In the genomic region with DNA sequence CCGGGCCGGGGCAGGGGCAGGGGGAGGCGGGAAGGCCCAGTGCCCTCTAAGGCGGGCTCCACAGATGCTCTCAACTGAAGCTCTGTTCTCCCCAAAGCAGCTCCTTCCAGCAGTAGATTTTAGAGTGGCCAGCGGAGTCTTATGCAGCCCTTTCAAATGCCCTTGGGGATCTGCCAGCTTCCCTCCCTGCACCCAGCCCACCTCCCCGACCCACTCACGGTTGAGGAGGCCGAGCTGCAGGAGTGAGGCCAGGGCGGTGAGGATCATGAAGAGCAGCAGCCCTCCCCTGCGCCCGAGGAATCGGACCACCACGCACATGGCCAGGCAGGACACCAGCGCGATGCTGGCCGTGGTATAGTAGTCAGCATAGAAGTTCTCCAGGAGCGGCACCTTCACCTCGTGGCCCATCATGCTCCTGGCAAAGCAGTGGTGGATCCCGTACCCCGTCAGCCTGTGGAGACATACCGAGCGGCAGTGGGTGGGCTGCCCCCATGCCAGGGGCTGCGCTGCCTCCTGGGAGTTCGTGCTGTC, we compare ENCODE assay signal across 1 cellular context.
TF ChIP-seq lines count a peak whose summit lies in the region.

No MANE protein-coding gene starts in this region.

TF ChIP-seq in GM23338, 12 proteins besides CTCF, POLR2A, EP300 and RAD21 (continued from another document):
- TF ChIP-seq, protein P1, sequence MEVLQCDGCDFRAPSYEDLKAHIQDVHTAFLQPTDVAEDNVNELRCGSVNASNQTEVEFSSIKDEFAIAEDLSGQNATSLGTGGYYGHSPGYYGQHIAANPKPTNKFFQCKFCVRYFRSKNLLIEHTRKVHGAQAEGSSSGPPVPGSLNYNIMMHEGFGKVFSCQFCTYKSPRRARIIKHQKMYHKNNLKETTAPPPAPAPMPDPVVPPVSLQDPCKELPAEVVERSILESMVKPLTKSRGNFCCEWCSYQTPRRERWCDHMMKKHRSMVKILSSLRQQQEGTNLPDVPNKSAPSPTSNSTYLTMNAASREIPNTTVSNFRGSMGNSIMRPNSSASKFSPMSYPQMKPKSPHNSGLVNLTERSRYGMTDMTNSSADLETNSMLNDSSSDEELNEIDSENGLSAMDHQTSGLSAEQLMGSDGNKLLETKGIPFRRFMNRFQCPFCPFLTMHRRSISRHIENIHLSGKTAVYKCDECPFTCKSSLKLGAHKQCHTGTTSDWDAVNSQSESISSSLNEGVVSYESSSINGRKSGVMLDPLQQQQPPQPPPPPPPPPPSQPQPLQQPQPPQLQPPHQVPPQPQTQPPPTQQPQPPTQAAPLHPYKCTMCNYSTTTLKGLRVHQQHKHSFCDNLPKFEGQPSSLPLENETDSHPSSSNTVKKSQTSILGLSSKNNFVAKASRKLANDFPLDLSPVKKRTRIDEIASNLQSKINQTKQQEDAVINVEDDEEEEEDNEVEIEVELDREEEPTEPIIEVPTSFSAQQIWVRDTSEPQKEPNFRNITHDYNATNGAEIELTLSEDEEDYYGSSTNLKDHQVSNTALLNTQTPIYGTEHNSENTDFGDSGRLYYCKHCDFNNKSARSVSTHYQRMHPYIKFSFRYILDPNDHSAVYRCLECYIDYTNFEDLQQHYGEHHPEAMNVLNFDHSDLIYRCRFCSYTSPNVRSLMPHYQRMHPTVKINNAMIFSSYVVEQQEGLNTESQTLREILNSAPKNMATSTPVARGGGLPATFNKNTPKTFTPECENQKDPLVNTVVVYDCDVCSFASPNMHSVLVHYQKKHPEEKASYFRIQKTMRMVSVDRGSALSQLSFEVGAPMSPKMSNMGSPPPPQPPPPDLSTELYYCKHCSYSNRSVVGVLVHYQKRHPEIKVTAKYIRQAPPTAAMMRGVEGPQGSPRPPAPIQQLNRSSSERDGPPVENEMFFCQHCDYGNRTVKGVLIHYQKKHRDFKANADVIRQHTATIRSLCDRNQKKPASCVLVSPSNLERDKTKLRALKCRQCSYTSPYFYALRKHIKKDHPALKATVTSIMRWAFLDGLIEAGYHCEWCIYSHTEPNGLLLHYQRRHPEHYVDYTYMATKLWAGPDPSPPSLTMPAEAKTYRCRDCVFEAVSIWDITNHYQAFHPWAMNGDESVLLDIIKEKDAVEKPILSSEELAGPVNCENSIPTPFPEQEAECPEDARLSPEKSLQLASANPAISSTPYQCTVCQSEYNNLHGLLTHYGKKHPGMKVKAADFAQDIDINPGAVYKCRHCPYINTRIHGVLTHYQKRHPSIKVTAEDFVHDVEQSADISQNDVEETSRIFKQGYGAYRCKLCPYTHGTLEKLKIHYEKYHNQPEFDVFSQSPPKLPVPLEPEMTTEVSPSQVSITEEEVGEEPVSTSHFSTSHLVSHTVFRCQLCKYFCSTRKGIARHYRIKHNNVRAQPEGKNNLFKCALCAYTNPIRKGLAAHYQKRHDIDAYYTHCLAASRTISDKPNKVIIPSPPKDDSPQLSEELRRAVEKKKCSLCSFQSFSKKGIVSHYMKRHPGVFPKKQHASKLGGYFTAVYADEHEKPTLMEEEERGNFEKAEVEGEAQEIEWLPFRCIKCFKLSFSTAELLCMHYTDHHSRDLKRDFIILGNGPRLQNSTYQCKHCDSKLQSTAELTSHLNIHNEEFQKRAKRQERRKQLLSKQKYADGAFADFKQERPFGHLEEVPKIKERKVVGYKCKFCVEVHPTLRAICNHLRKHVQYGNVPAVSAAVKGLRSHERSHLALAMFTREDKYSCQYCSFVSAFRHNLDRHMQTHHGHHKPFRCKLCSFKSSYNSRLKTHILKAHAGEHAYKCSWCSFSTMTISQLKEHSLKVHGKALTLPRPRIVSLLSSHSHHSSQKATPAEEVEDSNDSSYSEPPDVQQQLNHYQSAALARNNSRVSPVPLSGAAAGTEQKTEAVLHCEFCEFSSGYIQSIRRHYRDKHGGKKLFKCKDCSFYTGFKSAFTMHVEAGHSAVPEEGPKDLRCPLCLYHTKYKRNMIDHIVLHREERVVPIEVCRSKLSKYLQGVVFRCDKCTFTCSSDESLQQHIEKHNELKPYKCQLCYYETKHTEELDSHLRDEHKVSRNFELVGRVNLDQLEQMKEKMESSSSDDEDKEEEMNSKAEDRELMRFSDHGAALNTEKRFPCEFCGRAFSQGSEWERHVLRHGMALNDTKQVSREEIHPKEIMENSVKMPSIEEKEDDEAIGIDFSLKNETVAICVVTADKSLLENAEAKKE (CRISPR knock-in tag; IDR thresholded peaks at IDR 0.05): no peak
- TF ChIP-seq ZNF114 (CRISPR knock-in tag; IDR thresholded peaks at IDR 0.05) (no peak), EZH2 (IDR thresholded peaks at IDR 0.05; ENCODE audit: low read depth, unreplicated experiment) (no peak)
- TF ChIP-seq, protein P2, sequence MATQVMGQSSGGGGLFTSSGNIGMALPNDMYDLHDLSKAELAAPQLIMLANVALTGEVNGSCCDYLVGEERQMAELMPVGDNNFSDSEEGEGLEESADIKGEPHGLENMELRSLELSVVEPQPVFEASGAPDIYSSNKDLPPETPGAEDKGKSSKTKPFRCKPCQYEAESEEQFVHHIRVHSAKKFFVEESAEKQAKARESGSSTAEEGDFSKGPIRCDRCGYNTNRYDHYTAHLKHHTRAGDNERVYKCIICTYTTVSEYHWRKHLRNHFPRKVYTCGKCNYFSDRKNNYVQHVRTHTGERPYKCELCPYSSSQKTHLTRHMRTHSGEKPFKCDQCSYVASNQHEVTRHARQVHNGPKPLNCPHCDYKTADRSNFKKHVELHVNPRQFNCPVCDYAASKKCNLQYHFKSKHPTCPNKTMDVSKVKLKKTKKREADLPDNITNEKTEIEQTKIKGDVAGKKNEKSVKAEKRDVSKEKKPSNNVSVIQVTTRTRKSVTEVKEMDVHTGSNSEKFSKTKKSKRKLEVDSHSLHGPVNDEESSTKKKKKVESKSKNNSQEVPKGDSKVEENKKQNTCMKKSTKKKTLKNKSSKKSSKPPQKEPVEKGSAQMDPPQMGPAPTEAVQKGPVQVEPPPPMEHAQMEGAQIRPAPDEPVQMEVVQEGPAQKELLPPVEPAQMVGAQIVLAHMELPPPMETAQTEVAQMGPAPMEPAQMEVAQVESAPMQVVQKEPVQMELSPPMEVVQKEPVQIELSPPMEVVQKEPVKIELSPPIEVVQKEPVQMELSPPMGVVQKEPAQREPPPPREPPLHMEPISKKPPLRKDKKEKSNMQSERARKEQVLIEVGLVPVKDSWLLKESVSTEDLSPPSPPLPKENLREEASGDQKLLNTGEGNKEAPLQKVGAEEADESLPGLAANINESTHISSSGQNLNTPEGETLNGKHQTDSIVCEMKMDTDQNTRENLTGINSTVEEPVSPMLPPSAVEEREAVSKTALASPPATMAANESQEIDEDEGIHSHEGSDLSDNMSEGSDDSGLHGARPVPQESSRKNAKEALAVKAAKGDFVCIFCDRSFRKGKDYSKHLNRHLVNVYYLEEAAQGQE (IDR thresholded peaks at IDR 0.05; ENCODE audit: unreplicated experiment): no peak
